In genomic region chr11:22920939-22921565, GRCh38 we compare ENCODE assay signal across 8 cellular contexts.
DNase-seq lines count a peak whose midpoint lies in the region; ATAC-seq and TF ChIP-seq lines count a peak whose summit lies in the region.

No MANE protein-coding gene starts in this region.

- no peaks in the 10 kb centered on the region for H3K79me1 ChIP-seq in trophoblast cell (ENCODE audit: low read length)

- no peak overlapping the region for H3K23ac ChIP-seq in trophoblast cell (ENCODE audit: low read length)

- H3K36me3 ChIP-seq in trophoblast cell (ENCODE audit: control insufficient read depth in 1 of 2, insufficient read depth in 2 of 2, low read length in 2 of 2) = no peaks in the 10 kb centered on the region

- H3K4me3 ChIP-seq in fibroblast of pulmonary artery (replicated peaks; ENCODE audit: low read depth, low read length) (no peak overlapping the region), trophoblast cell (ENCODE audit: low read depth, low read length) (no peak overlapping the region)

- TF ChIP-seq CTCF in GM12874 (IDR thresholded peaks at IDR 0.05; ENCODE audit: insufficient read depth, low read depth, low read length) = peak; percentile 80
- peak; percentile 93 for TF ChIP-seq CTCF in fibroblast of pulmonary artery (IDR thresholded peaks at IDR 0.05; ENCODE audit: low read length, missing control alignments)

- H2BK5ac ChIP-seq in trophoblast cell (ENCODE audit: low read depth, low read length, poor library complexity) = no peak overlapping the region

- POLR2A ChIA-PET in HEK293T (lab: Yijun Ruan, JAX) = no interaction called here

- no peak overlapping the region for H3K18ac ChIP-seq in trophoblast cell (ENCODE audit: low read length)

- no peak overlapping the region for H4K12ac ChIP-seq in trophoblast cell (ENCODE audit: low read depth, low read length)

- H4K8ac ChIP-seq in trophoblast cell (ENCODE audit: low read depth, low read length) = no peak overlapping the region

- H3K14ac ChIP-seq in trophoblast cell (ENCODE audit: low read length) = no peak overlapping the region

- WGBS in trophoblast cell (ENCODE audit: extremely low coverage, insufficient coverage, insufficient read length) = no CpG with 5 or more reads among the region's 5 CpGs

- H2BK12ac ChIP-seq in trophoblast cell (ENCODE audit: low read length) = no peak overlapping the region

- H3K9me3 ChIP-seq in trophoblast cell (ENCODE audit: insufficient read depth, low read depth, low read length) = no peaks in the 10 kb centered on the region

- ATAC-seq in SK-N-SH treated with all-trans-retinoic acid at 6 μM for 48 hours = peak; percentile 99

- DNase-seq in AML-193 (lab: John Stamatoyannopoulos, UW) (peak; percentile 21 to 39), HEK293T (ENCODE audit: extremely low spot score) (peak; percentile 41), Kasumi-1 (lab: John Stamatoyannopoulos, UW) (peak; percentile 74 to 77), fibroblast of pulmonary artery (ENCODE audit: low read depth) (peak; percentile 70), trophoblast cell (peak; percentile 1 to 41), GOT3 (lab: John Stamatoyannopoulos, UW) (no peak)

- CTCF ChIA-PET in HEK293T (lab: Yijun Ruan, JAX) = interaction anchor here (0.6 to 2.0 kb wide), 4 partner anchors 19 to 1564 kb away, joined by 3 to 7 read pairs (median 6); no protein-coding TSS in a partner anchor

- H3K4me1 ChIP-seq in trophoblast cell (ENCODE audit: control insufficient read depth in 1 of 2, insufficient read depth in 2 of 2, low read length in 2 of 2) = peaks cover 0 to 2% of the 10 kb centered on the region in 2 experiments

- no peak overlapping the region for H4K91ac ChIP-seq in trophoblast cell (ENCODE audit: low read depth, low read length)

- H2AK5ac ChIP-seq in trophoblast cell (ENCODE audit: low read length) = no peak overlapping the region

- no peak overlapping the region for H3K4me2 ChIP-seq in trophoblast cell (ENCODE audit: low read length)

- H2AFZ ChIP-seq in trophoblast cell (ENCODE audit: insufficient read depth, low read length, poor library complexity) = no peak overlapping the region

- H3K4ac ChIP-seq in trophoblast cell (ENCODE audit: low read depth, low read length) = no peak overlapping the region

- no peaks in the 10 kb centered on the region for H3K79me2 ChIP-seq in trophoblast cell (ENCODE audit: control insufficient read depth, insufficient read depth, low read length, poor library complexity)

- no peak overlapping the region for H2BK120ac ChIP-seq in trophoblast cell (ENCODE audit: insufficient read depth, low read length, poor library complexity)

- no peaks in the 10 kb centered on the region for H3K27me3 ChIP-seq in trophoblast cell (ENCODE audit: insufficient read depth, low read length)

- H3K9ac ChIP-seq in trophoblast cell (ENCODE audit: low read length) = no peak overlapping the region

- no peak overlapping the region for H3K27ac ChIP-seq in trophoblast cell (ENCODE audit: low read depth, low read length)

TF ChIP-seq in HEK293T, 16 proteins besides CTCF, POLR2A, EP300 and RAD21:
- TF ChIP-seq PKNOX1 (IDR thresholded peaks at IDR 0.05) (no peak), FOXA1 (IDR thresholded peaks at IDR 0.05) (no peak), NFRKB (IDR thresholded peaks at IDR 0.05) (no peak), CTBP1 (IDR thresholded peaks at IDR 0.05; ENCODE audit: borderline replicate concordance) (no peak), FOXK2 (IDR thresholded peaks at IDR 0.05) (no peak), BHLHE40 (IDR thresholded peaks at IDR 0.05; ENCODE audit: borderline replicate concordance) (no peak), TARDBP (IDR thresholded peaks at IDR 0.05) (no peak)

TF ChIP-seq in SK-N-SH treated with all-trans-retinoic acid at 6 μM for 48 hours, 23 proteins besides CTCF, POLR2A, EP300 and RAD21:
- no peak for TF ChIP-seq GLIS3 (CRISPR knock-in tag; IDR thresholded peaks at IDR 0.05)
- no peak for TF ChIP-seq OSR1 (CRISPR knock-in tag; IDR thresholded peaks at IDR 0.05)
- no peak for TF ChIP-seq ARNTL (CRISPR knock-in tag; IDR thresholded peaks at IDR 0.05; ENCODE audit: borderline replicate concordance, low read depth)
- no peak for TF ChIP-seq TSHZ2 (CRISPR knock-in tag; IDR thresholded peaks at IDR 0.05)
- no peak for TF ChIP-seq CSRNP3 (CRISPR knock-in tag; IDR thresholded peaks at IDR 0.05)
- TF ChIP-seq SNAI2 (CRISPR knock-in tag; IDR thresholded peaks at IDR 0.05) = no peak
- no peak for TF ChIP-seq TCF4 (CRISPR knock-in tag; IDR thresholded peaks at IDR 0.05; ENCODE audit: borderline replicate concordance)
- no peak for TF ChIP-seq CREB5 (CRISPR knock-in tag; IDR thresholded peaks at IDR 0.05; ENCODE audit: low read depth)
- TF ChIP-seq POU6F1 (CRISPR knock-in tag; IDR thresholded peaks at IDR 0.05; ENCODE audit: borderline replicate concordance, low read depth) = no peak
